ENCODE assay signal across 1 cellular context in the genomic region with DNA sequence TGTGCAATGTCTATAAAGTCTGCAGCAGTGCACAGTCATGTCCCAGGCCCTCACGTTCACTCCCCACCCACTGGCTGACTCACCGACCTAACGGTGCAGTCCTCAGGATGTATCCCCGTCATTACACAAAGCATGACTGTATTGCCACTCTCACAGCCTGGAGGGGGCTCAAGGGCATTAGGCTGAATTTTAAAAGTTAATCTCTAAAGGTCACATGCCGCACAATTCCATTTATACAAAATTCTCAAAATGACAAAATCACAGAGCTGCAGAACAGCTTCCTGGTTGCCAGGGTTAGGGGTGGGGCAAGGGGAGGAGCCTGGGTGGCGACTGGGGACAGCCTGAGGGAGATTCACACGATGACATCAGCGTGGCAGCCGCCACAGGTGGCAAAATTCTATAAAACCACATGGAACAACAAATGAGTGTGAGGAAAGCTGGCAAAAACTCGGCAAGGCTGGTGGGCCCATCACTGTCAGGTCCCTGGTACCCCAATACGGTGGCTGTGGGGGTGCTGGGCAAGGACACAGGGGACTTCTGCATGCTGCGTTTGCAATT.
TF ChIP-seq lines count a peak whose summit lies in the region.

No MANE protein-coding gene starts in this region.

TF ChIP-seq in GM23338, 12 proteins besides CTCF, POLR2A, EP300 and RAD21 (continued from another document):
- TF ChIP-seq REST (IDR thresholded peaks at IDR 0.05; ENCODE audit: unreplicated experiment), result no peak
TF ChIP-seq in GM23338: peak in this region for 0.
